Comparison of ENCODE assay signal across 11 cellular contexts in the genomic region with DNA sequence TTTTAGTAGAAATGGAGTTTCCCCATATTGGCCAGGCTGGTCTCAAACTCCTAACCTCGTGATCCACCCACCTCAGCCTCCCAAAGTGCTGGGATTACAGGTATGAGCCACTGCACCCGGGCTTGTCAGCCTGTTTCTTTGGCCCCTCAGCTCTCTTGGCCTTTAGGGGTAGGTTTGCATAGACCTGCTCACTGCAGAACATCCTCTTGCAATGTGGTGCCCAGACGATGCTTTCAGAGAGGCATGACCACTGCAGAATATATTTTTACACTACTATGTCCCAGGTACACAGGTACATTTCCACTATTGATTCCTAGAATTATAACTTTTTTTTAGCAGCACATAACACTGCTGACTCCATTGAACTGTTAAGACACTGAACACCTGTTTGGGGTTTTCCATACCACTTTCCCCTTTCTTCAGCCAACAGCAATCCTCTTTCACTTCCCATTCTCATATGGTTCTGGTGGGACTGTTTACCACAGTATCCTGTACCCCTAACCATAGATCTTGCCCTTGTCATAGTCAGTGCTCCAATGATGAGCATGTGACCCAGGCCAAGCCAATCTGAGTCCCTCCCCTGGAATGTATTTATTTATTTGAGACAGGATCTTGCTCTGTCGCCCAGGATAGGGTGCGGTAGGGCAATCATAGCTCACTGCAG. TPM values are rescaled to one million over a fixed set of nuclear protein-coding genes. Genes with fewer than 3 reads are reported as not detected.
DNase-seq lines count a peak whose midpoint lies in the region; ATAC-seq and TF ChIP-seq lines count a peak whose summit lies in the region.
"Had no signal": no experiment of that assay in that cellular context is flagged by ENCODE, and none has a peak within 500 bp of the region (broad histone marks: within the 10 kb centered on the region; RNA-seq: fewer than 3 reads in every experiment).

No MANE protein-coding gene starts in this region.

- peak overlapping the region; percentile 95 to 99 (median 98) for H3K27ac Mint-ChIP-seq in naive B cell

- CTCF ChIA-PET in A673 (lab: Charles Lee) = no interaction called here

- no peaks in the 10 kb centered on the region for H3K27me3 ChIP-seq in tibial artery
- H3K27me3 ChIP-seq in A673 (replicated peaks; ENCODE audit: insufficient read depth, low read depth, low read length, poor library complexity) = no peaks in the 10 kb centered on the region
- H3K27me3 ChIP-seq: ascending aorta, transverse colon had no signal

- H3K36me3 Mint-ChIP-seq in naive B cell = peaks cover 8 to 20% of the 10 kb centered on the region in 2 donors

- ATAC-seq in GM18870 (IDR thresholded peaks at IDR 0.05; ENCODE audit: unreplicated experiment) (peak; percentile 79), HG02571 (IDR thresholded peaks at IDR 0.05; ENCODE audit: unreplicated experiment) (peak; percentile 70), HG03469 (IDR thresholded peaks at IDR 0.05; ENCODE audit: unreplicated experiment) (peak; percentile 45), naive B cell (ENCODE audit: low read depth in 2 of 2) (peak; percentile 98 to 99)

- H3K4me1 ChIP-seq in tibial artery (no peaks in the 10 kb centered on the region), A673 (ENCODE audit: insufficient read depth, low read length, poor library complexity, severe bottlenecking) (no peaks in the 10 kb centered on the region)
- H3K4me1 ChIP-seq: ascending aorta had no signal

- no TSS peak for BruUV-seq in A673 (replicated peaks; lab: Mats Ljungman, UMichigan)

- H3K36me3 ChIP-seq in tibial artery = peaks cover 0 to 21% (median 15%) of the 10 kb centered on the region in 3 donors
- H3K36me3 ChIP-seq in A673 (ENCODE audit: insufficient read depth, low read length, poor library complexity, severe bottlenecking) = no peaks in the 10 kb centered on the region
- H3K36me3 ChIP-seq: transverse colon had no signal

- H3K4me3 Mint-ChIP-seq in naive B cell = peak overlapping the region; percentile 11 to 89 (median 76)

- H3K27ac ChIP-seq in tibial artery = no peak overlapping the region
- no peak overlapping the region for H3K27ac ChIP-seq in A673 (ENCODE audit: low read depth, low read length, poor library complexity, severe bottlenecking)
- H3K27ac ChIP-seq: ascending aorta, transverse colon had no signal

- no peaks in the 10 kb centered on the region for H3K27me3 Mint-ChIP-seq in naive B cell

- POLR2A ChIA-PET in A673 (lab: Charles Lee; ENCODE audit: low non-redundant PET) = no interaction called here

- TF ChIP-seq CTCF in tibial artery (IDR thresholded peaks at IDR 0.05) (no peak), A673 (conservative IDR thresholded peaks at IDR 0.05; ENCODE audit: low read depth, low read length) (no peak)

- intact Hi-C loops in tibial artery (cut with DNase I; ENCODE audit: low total_unique reads) = no loop called here
- intact Hi-C loops in A673 (cut with micrococcal nuclease; ENCODE audit: unreplicated experiment) = no loop called here

- H3K4me3 ChIP-seq in tibial artery (no peak overlapping the region), A673 (ENCODE audit: low read depth, low read length, poor library complexity, severe bottlenecking) (no peak overlapping the region)
- H3K4me3 ChIP-seq: ascending aorta, transverse colon had no signal

- H3K9me3 ChIP-seq in tibial artery (no peaks in the 10 kb centered on the region), A673 (ENCODE audit: low read depth, low read length, poor library complexity, severe bottlenecking) (no peaks in the 10 kb centered on the region)
- H3K9me3 ChIP-seq: ascending aorta, transverse colon had no signal

- H3K9me3 Mint-ChIP-seq in naive B cell = no peaks in the 10 kb centered on the region

- DNase-seq in naive B cell (peak; percentile 81), tibial artery (no peak), iPS-NIHi7 (ENCODE audit: extremely low spot score) (no peak), A673 (ENCODE audit: low spot score) (no peak), NCI-H1092 (lab: John Stamatoyannopoulos, UW) (no peak)
- DNase-seq: activated CD4-positive, alpha-beta T cell treated with anti-CD3 and anti-CD28 coated beads for 1 hour; transverse colon had no signal

- peaks cover 55 to 79% (median 69%) of the 10 kb centered on the region in 3 donors for H3K4me1 Mint-ChIP-seq in naive B cell

RNA-seq across cellular contexts. Expression of gene CCDC32, which starts 21.1 kb away (rescaled TPM):
- polyA plus RNA-seq in naive B cell (ENCODE audit: low read depth in 6 of 6) = 100 to 1,000 TPM; 199 to 261 (median 219) TPM
- 10.4 and 11.7 TPM in 2 replicates for total RNA-seq in A673 (2021)

RNA-seq across cellular contexts. Expression of gene RPUSD2, which starts 25.3 kb away (rescaled TPM):
- 10 to 100 TPM; 18.0 to 29.3 (median 25.6) TPM for polyA plus RNA-seq in naive B cell (ENCODE audit: low read depth in 6 of 6)
- 17.0 and 18.1 TPM in 2 replicates for total RNA-seq in A673 (2021)

RNA-seq across cellular contexts. Expression of gene KNL1, which starts 50.3 kb away (rescaled TPM):
- polyA plus RNA-seq in naive B cell (ENCODE audit: low read depth in 6 of 6) = 1 to 10 TPM in 5 of 6 donors, under 1 TPM in 1; 0.96 to 2.1 (median 1.5) TPM
- total RNA-seq in A673 (2021) = 36.7 and 40.3 TPM in 2 replicates
- total RNA-seq: ascending aorta had no signal

Comparison
In these comparisons a context has a peak if more than half of its experiments do, and no peak if none do; other contexts are left out.
1. ATAC-seq: peak in every context shown above with its lines; median percentile 98 in naive B cell; 79 in GM18870; 70 in HG02571; 45 in HG03469.